ENCODE assay signal across 23 cellular contexts in genomic region chr1:247845011-247845692, GRCh38. TPM values are rescaled to one million over a fixed set of nuclear protein-coding genes. Genes with fewer than 3 reads are reported as not detected.
"Had no signal": no experiment of that assay in that cellular context is flagged by ENCODE, and none has a peak within 500 bp of the region (broad histone marks: within the 10 kb centered on the region; RNA-seq: fewer than 3 reads in every experiment).

No MANE protein-coding gene starts in this region.

- H3K36me3 ChIP-seq: SJSA1 had no signal

- H3K4me3 ChIP-seq: SJSA1, SK-N-MC had no signal

- H3K27ac ChIP-seq: SJSA1, SK-N-MC had no signal

- H3K4me1 ChIP-seq: SJSA1 had no signal

- DNase-seq: Karpas-422, KG1, MM.1S, NCI-H1092 treated with DMSO at 0.1 percent for 48 hours, NCI-H1436, NCI-H187, NCI-H2029, NCI-H2081 treated with DMSO at 0.1 percent for 48 hours, NCI-H2171, NCI-H226, NCI-H446, NCI-H510A, NCI-H524 treated with DMSO at 0.1 percent for 48 hours, NCI-H69, NCI-H774, Right ventricle myocardium superior, RPMI8226, SIG-M5, SW 1271 had no signal

- FAIRE-seq: RCC 7860 had no signal

- H3K27me3 ChIP-seq: SJSA1 had no signal

RNA-seq across cellular contexts. Expression of gene OR11L1, which starts 3.5 kb away (rescaled TPM):
- total RNA-seq: HT-29, Right ventricle myocardium superior, SJSA1 had no signal

RNA-seq across cellular contexts. Expression of gene TRIM58, which starts 11.8 kb away (rescaled TPM):
- total RNA-seq: HT-29, SJSA1 had no signal

RNA-seq across cellular contexts. Expression of gene OR14A16, which starts 21.2 kb away (rescaled TPM):
- total RNA-seq: HT-29, Right ventricle myocardium superior, SJSA1 had no signal

RNA-seq across cellular contexts. Expression of gene OR2W3, which starts 50.2 kb away (rescaled TPM):
- total RNA-seq: HT-29, Right ventricle myocardium superior, SJSA1 had no signal
